17 cellular contexts compared by ENCODE assay signal in the genomic region with DNA sequence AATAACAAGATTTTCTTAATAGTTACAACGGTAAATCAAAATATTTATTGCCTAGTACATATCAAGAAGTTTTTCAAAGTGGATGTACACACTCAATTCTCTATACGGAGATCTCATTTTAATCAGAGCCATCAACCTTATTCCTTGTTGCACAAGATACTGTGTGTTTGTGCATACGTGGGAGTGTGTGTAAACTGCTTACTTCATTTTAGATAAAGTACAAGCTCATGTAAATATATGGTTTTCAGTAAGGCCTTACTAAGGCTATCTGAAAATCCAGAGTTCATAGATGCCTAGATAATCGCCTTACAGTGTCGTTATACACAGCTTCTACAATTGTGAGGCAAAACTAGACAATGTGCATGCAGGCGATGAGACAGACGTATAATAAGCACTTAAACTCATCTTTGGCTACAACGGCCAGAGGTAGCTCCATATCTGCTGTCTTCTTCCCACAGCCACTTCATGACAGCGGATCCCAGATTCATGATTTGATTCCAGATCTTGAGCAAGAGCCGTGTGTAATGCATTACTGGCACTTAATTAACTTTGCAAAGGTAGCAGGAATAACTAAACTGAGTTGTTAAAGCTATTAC. TPM values are rescaled to one million over a fixed set of nuclear protein-coding genes. Genes with fewer than 3 reads are reported as not detected.
DNase-seq lines count a peak whose midpoint lies in the region; ATAC-seq, FAIRE-seq and TF ChIP-seq lines count a peak whose summit lies in the region.
"Had no signal": no experiment of that assay in that cellular context is flagged by ENCODE, and none has a peak within 500 bp of the region (broad histone marks: within the 10 kb centered on the region; RNA-seq: fewer than 3 reads in every experiment).

No MANE protein-coding gene starts in this region.

- DNase-seq in left ventricle myocardium inferior = no peak
- no peak for DNase-seq in left ventricle myocardium superior
- peak; percentile 48 for DNase-seq in amniotic epithelial cell (ENCODE audit: low read depth)
- DNase-seq in keratinocyte (ENCODE audit: low read depth, low spot score) = no peak
- DNase-seq in vagina (ENCODE audit: extremely low spot score in 2 of 2) = no peak
- no peak for DNase-seq in hepatic stellate cell (ENCODE audit: low spot score)
- DNase-seq in T-helper 17 cell = no peak
- DNase-seq: foreskin melanocyte; left cardiac atrium; MV-4-11; NCI-H524 treated with DMSO at 0.1 percent for 48 hours; stimulated activated CD8-positive, alpha-beta memory T cell treated with anti-CD3 and anti-CD28 coated beads, Interleukin-4, amount 100 ng/mL, for 48 hours; uterus had no signal

- peaks cover 26% of the 10 kb centered on the region for H3K4me1 Mint-ChIP-seq in T-helper 17 cell

- no peaks in the 10 kb centered on the region for H3K27me3 Mint-ChIP-seq in T-helper 17 cell

- ATAC-seq in left ventricle myocardium superior = no peak
- ATAC-seq in T-helper 17 cell = no peak
- ATAC-seq in HG03342 (IDR thresholded peaks at IDR 0.05; ENCODE audit: unreplicated experiment) = no peak
- ATAC-seq: left cardiac atrium had no signal

- peaks cover 75% of the 10 kb centered on the region for H3K79me2 ChIP-seq in keratinocyte (ENCODE audit: control insufficient read depth, insufficient read depth, low read length)

- H3K4me1 ChIP-seq in left ventricle myocardium inferior (peaks cover 33% of the 10 kb centered on the region), keratinocyte (ENCODE audit: control insufficient read depth, extremely low read depth, insufficient read depth, low read length) (peaks cover 57% of the 10 kb centered on the region), vagina (peaks cover 23% of the 10 kb centered on the region)
- H3K4me1 ChIP-seq: uterus had no signal

- intact Hi-C loops in left ventricle myocardium inferior (cut with micrococcal nuclease) = loop anchor here (5.0 kb wide), 1 partner anchor 397 kb away; no protein-coding TSS in a partner anchor
- intact Hi-C loops in left ventricle myocardium superior (cut with micrococcal nuclease) = no loop called here
- intact Hi-C loops in vagina (cut with DNase I) = loop anchor here (5.0 kb wide), 1 partner anchor 107 kb away; no protein-coding TSS in a partner anchor

- H3K36me3 ChIP-seq in left ventricle myocardium inferior = no peaks in the 10 kb centered on the region
- no peaks in the 10 kb centered on the region for H3K36me3 ChIP-seq in keratinocyte (ENCODE audit: control insufficient read depth in 2 of 2, extremely low read depth in 1 of 2, insufficient read depth in 2 of 2, low read length in 2 of 2)
- H3K36me3 ChIP-seq in vagina = no peaks in the 10 kb centered on the region
- H3K36me3 ChIP-seq: neutrophil, uterus had no signal

- H3K9me3 ChIP-seq in left ventricle myocardium inferior (replicated peaks) (no peaks in the 10 kb centered on the region), keratinocyte (ENCODE audit: control insufficient read depth, low read depth, low read length) (no peaks in the 10 kb centered on the region), vagina (no peaks in the 10 kb centered on the region), T-helper 17 cell (ENCODE audit: control insufficient read depth, low read length, poor library complexity, severe bottlenecking) (no peaks in the 10 kb centered on the region)
- H3K9me3 ChIP-seq: neutrophil, SJSA1, uterus had no signal

- peak overlapping the region; percentile 90 for H3K27ac ChIP-seq in left ventricle myocardium inferior (replicated peaks)
- H3K27ac ChIP-seq in keratinocyte (ENCODE audit: control insufficient read depth, insufficient read depth, low read length) = peak overlapping the region; percentile 100
- peak overlapping the region; percentile 96 for H3K27ac ChIP-seq in vagina
- H3K27ac ChIP-seq: neutrophil, SJSA1, uterus had no signal

- H3K27ac Mint-ChIP-seq in T-helper 17 cell = no peak overlapping the region
- H3K27ac Mint-ChIP-seq: activated naive CD4-positive, alpha-beta T cell treated with anti-CD3 and anti-CD28 coated beads, Interleukin-2, amount 50 U/mL, for 24 hours had no signal

- H3K36me3 Mint-ChIP-seq in T-helper 17 cell (ENCODE audit: low read depth) = peaks cover 6% of the 10 kb centered on the region
- H3K36me3 Mint-ChIP-seq: activated naive CD4-positive, alpha-beta T cell treated with anti-CD3 and anti-CD28 coated beads, Interleukin-2, amount 50 U/mL, for 24 hours had no signal

- dilution Hi-C loops in keratinocyte (cut with MboI; ENCODE audit: extremely low pct_ligation_motif_present, low sequenced_read_pairs) = no loop called here

- H3K9ac ChIP-seq in keratinocyte (ENCODE audit: control insufficient read depth, extremely low read depth, insufficient read depth, low read length) = peak overlapping the region; percentile 100

- H3K4me2 ChIP-seq in keratinocyte (ENCODE audit: control insufficient read depth, extremely low read depth, insufficient read depth, low read depth, low read length) = peak overlapping the region; percentile 88

- H3K4me3 Mint-ChIP-seq in T-helper 17 cell = no peak overlapping the region
- H3K4me3 Mint-ChIP-seq: activated naive CD4-positive, alpha-beta T cell treated with anti-CD3 and anti-CD28 coated beads, Interleukin-2, amount 50 U/mL, for 24 hours had no signal

- TF ChIP-seq CTCF in left ventricle myocardium inferior (IDR thresholded peaks at IDR 0.05; ENCODE audit: borderline replicate concordance) = no peak
- no peak for TF ChIP-seq CTCF in keratinocyte (optimal IDR thresholded peaks at IDR 0.05 in 1 of 3, IDR thresholded peaks at IDR 0.05 in 1 of 3, conservative IDR thresholded peaks at IDR 0.05 in 1 of 3; ENCODE audit: extremely low read depth in 1 of 3, insufficient read depth in 2 of 3, low read length in 3 of 3)
- no peak for TF ChIP-seq CTCF in vagina (IDR thresholded peaks at IDR 0.05)

- peak; percentile 46 for FAIRE-seq in keratinocyte (lab: Jason Lieb, UNC)

- no peaks in the 10 kb centered on the region for H3K9me1 ChIP-seq in keratinocyte (ENCODE audit: control insufficient read depth, extremely low read depth, insufficient read depth, low read length)

- H2AFZ ChIP-seq in keratinocyte (ENCODE audit: control insufficient read depth, low read length) = no peak overlapping the region

- H3K27me3 ChIP-seq in left ventricle myocardium inferior (ENCODE audit: low read depth) (peaks cover 33% of the 10 kb centered on the region), keratinocyte (ENCODE audit: control insufficient read depth, extremely low read depth, insufficient read depth, low read length) (no peaks in the 10 kb centered on the region), vagina (no peaks in the 10 kb centered on the region)
- H3K27me3 ChIP-seq: uterus had no signal

- TF ChIP-seq POLR2A in vagina (IDR thresholded peaks at IDR 0.05) = no peak

- H4K20me1 ChIP-seq in keratinocyte (ENCODE audit: control insufficient read depth, extremely low read depth, insufficient read depth, low read length) = no peaks in the 10 kb centered on the region

- H3K4me3 ChIP-seq in left ventricle myocardium inferior (peak overlapping the region; percentile 83), keratinocyte (ENCODE audit: control insufficient read depth in 2 of 3, extremely low read depth in 1 of 3, insufficient read depth in 2 of 3, low read depth in 1 of 3, low read length in 3 of 3) (peak overlapping the region; percentile 86 to 95 (median 87)), vagina (peak overlapping the region; percentile 3 to 93)
- H3K4me3 ChIP-seq: SJSA1, uterus had no signal

RNA-seq across cellular contexts. Expression of a gene that starts 2.5 kb away (rescaled TPM):
- total RNA-seq in left ventricle myocardium inferior (53.9 TPM), left ventricle myocardium superior (61.9 TPM), vagina (279 TPM), T-helper 17 cell (1 to 10 TPM; 4.3 to 5.7 TPM)
- 279 to 543 TPM (median 525 TPM) in 3 replicates for polyA plus RNA-seq in keratinocyte
- polyA plus RNA-seq in keratinocyte (2011; ENCODE audit: low read depth) = 758 TPM
- polyA plus RNA-seq in keratinocyte (2011; cell fraction: cytosol; rRNA removed) = 314 and 475 TPM in 2 replicates
- polyA plus RNA-seq in keratinocyte (2011; cell fraction: nucleus; rRNA removed) = 637 and 791 TPM in 2 replicates
- polyA plus RNA-seq in keratinocyte (2012; ENCODE audit: low replicate concordance) = 460 and 1,316 TPM in 2 replicates
- 284 to 461 TPM (median 304 TPM) in 3 replicates for polyA minus RNA-seq in keratinocyte
- 500 TPM for polyA minus RNA-seq in keratinocyte (2011; cell fraction: cytosol; rRNA and poly(A)+ RNA removed)
- 327 and 470 TPM in 2 replicates for polyA minus RNA-seq in keratinocyte (2011; cell fraction: nucleus; rRNA and poly(A)+ RNA removed)

RNA-seq across cellular contexts. Expression of a gene that starts 57.0 kb away (rescaled TPM):
- total RNA-seq in left ventricle myocardium inferior (2.0 TPM), left ventricle myocardium superior (2.3 TPM), vagina (2.2 TPM), T-helper 17 cell (under 1 TPM in 1 of 2 donors, not detected in 1; 0.03 TPM)
- 0.09 to 0.14 TPM (median 0.13 TPM) in 3 replicates for polyA plus RNA-seq in keratinocyte
- polyA plus RNA-seq in keratinocyte (2011; ENCODE audit: low read depth) = 0.17 TPM
- polyA plus RNA-seq in keratinocyte (2011; cell fraction: cytosol; rRNA removed) = 0.09 and 0.17 TPM in 2 replicates
- 0.32 and 0.36 TPM in 2 replicates for polyA plus RNA-seq in keratinocyte (2011; cell fraction: nucleus; rRNA removed)
- 0.08 and 0.30 TPM in 2 replicates for polyA plus RNA-seq in keratinocyte (2012; ENCODE audit: low replicate concordance)
- polyA minus RNA-seq in keratinocyte = 0.23 to 0.45 TPM (median 0.36 TPM) in 3 replicates
- 0.19 TPM for polyA minus RNA-seq in keratinocyte (2011; cell fraction: cytosol; rRNA and poly(A)+ RNA removed)
- polyA minus RNA-seq in keratinocyte (2011; cell fraction: nucleus; rRNA and poly(A)+ RNA removed) = 0.53 and 0.62 TPM in 2 replicates
- total RNA-seq: SJSA1 had no signal
